8 cellular contexts compared by ENCODE assay signal in the genomic region with DNA sequence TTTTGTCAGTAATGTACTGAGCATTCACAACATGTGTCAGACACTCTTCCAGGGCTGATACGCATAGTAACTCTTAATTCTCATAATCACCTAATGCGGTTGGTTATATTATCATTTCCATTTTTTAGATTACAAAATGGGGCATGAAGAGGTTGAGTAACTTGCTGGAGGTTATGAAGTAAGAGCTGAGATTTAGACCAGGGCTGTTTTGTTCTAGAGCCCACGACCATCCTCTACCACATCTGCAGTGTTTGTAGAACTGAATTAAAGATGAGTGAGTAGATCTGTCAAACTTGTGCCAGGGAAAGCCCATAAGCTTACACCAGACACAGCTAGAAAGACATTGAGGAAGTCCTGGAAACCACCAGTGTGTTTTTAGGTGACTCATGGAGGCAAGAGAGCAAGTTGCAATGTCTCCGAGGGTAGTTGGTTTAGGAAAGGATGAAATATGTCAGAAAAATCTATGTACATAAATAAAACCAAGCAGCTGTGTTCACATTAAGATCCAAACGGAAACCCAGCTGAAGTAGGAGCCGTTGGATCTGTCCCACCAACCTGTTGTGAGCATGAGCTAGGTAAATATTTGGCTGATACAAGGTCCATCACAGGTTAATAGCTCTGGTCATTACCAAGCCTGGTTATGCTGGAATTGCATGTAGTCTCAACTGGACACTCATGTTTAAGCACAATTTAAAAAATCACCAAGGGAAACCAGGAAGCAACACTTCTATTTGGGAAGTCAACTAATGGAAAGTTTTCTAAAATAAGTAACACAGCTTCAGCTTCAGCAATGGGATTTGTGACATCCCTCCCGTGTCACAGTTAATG. TPM values are rescaled to one million over a fixed set of nuclear protein-coding genes. Genes with fewer than 3 reads are reported as not detected.
DNase-seq lines count a peak whose midpoint lies in the region; ATAC-seq and TF ChIP-seq lines count a peak whose summit lies in the region.

No MANE protein-coding gene starts in this region.

- peak; percentile 47 for ATAC-seq in HG03108 (IDR thresholded peaks at IDR 0.05; ENCODE audit: unreplicated experiment)
- ATAC-seq in left colon, result peak; percentile 70
- ATAC-seq in GM18511 (IDR thresholded peaks at IDR 0.05; ENCODE audit: unreplicated experiment), result no peak

- H3K4me1 ChIP-seq in adipocyte (ENCODE audit: control insufficient read depth, insufficient read depth, low read length), result peaks cover 33% of the 10 kb centered on the region
- no peaks in the 10 kb centered on the region for H3K4me1 ChIP-seq in Peyer's patch

- DNase-seq in AG10803 (ENCODE audit: low read depth) (peak; percentile 92), adipocyte (ENCODE audit: low read depth) (peak; percentile 79), left colon (no peak), NAMALWA (ENCODE audit: low spot score) (no peak), Peyer's patch (no peak), NCI-H1048 (lab: John Stamatoyannopoulos, UW) (no peak)

- no peak for TF ChIP-seq CTCF in AG10803 (conservative IDR thresholded peaks at IDR 0.05; ENCODE audit: low read length)
- no peak for TF ChIP-seq CTCF in Peyer's patch (IDR thresholded peaks at IDR 0.05)

- H3K27me3 ChIP-seq in adipocyte (replicated peaks; ENCODE audit: control insufficient read depth, insufficient read depth, low read length), result no peaks in the 10 kb centered on the region
- no peaks in the 10 kb centered on the region for H3K27me3 ChIP-seq in Peyer's patch

- H3K9ac ChIP-seq in adipocyte (ENCODE audit: low read length), result peak overlapping the region; percentile 1

- H3K36me3 ChIP-seq in adipocyte (ENCODE audit: control insufficient read depth, insufficient read depth, low read length, severe bottlenecking) (no peaks in the 10 kb centered on the region), Peyer's patch (no peaks in the 10 kb centered on the region)

- peak overlapping the region in 2 of 4 donors; percentile 35 to 70 for H3K27ac ChIP-seq in Peyer's patch

- intact Hi-C loops in left colon (cut with DNase I, micrococcal nuclease), result no loop called here

- H3K4me3 ChIP-seq in AG10803 (ENCODE audit: low read length) (no peak overlapping the region), adipocyte (ENCODE audit: low read length) (peak overlapping the region; percentile 2), Peyer's patch (no peak overlapping the region)

- TF ChIP-seq POLR2A in Peyer's patch (IDR thresholded peaks at IDR 0.05), result no peak

- H3K9me3 ChIP-seq in adipocyte (ENCODE audit: control insufficient read depth, low read length), result no peaks in the 10 kb centered on the region
- no peaks in the 10 kb centered on the region for H3K9me3 ChIP-seq in Peyer's patch

RNA-seq across cellular contexts. Expression of gene PLEKHG3, which starts 49.9 kb away (rescaled TPM):
- 10 to 100 TPM; 79.3 to 90.1 TPM for total RNA-seq in left colon
- 10 to 100 TPM; 18.2 to 45.5 (median 31.5) TPM for total RNA-seq in Peyer's patch

Comparison
In these comparisons a context has a peak if more than half of its experiments do, and no peak if none do; other contexts are left out.
1. DNase-seq: peak in AG10803 (single experiment) and adipocyte (single experiment); none in left colon (0 of 2), NAMALWA (single experiment), Peyer's patch (0 of 3) and NCI-H1048 (single experiment).